In the genomic region with DNA sequence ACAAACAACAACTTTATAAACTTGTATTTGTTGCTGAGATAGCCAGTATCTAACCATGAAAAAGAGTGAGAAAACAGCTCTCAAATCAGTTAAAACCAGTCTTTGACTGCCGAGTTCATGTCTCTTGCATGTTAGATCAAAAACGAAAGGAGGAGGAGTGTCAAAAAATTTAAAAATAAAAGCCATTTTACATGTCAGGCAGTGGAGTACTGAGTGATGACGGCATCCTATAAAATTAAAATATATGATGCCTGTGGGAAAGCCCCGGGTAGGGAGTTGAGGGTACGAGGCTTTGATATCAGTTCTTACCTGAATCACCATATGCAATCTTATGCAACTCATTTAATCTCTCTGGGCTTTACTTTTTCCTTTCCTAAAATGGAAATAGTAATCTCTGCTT, we compare ENCODE assay signal across 9 cellular contexts.
DNase-seq lines count a peak whose midpoint lies in the region; ATAC-seq and TF ChIP-seq lines count a peak whose summit lies in the region.
"Had no signal": no experiment of that assay in that cellular context is flagged by ENCODE, and none has a peak within 500 bp of the region (broad histone marks: within the 10 kb centered on the region; RNA-seq: fewer than 3 reads in every experiment).

No MANE protein-coding gene starts in this region.

- POLR2A ChIA-PET in activated CD4-positive, alpha-beta memory T cell treated with anti-CD3 and anti-CD28 coated beads, Interleukin-2, amount 10 ng/mL, durations not matched to agents 7 days and 5 days (lab: Charles Lee), result interaction anchor here (1.0 to 21.4 kb wide), 6 partner anchors 17 to 179 kb away, joined by 3 to 884 read pairs (median 70); no protein-coding TSS in a partner anchor

- TF ChIP-seq POLR2A in gastroesophageal sphincter (IDR thresholded peaks at IDR 0.05), result no peak
- TF ChIP-seq POLR2A in lower leg skin (IDR thresholded peaks at IDR 0.05), result no peak

- DNase-seq in stimulated activated CD4-positive, alpha-beta T cell treated with anti-CD3 and anti-CD28 coated beads, Interleukin-4, amount 100 ng/mL, for 24 hours, result peak; percentile 71
- no peak for DNase-seq in stimulated activated CD4-positive, alpha-beta T cell treated with anti-CD3 and anti-CD28 coated beads, Interleukin-4, amount 100 ng/mL, for 1 hour
- DNase-seq in activated CD4-positive, alpha-beta memory T cell treated with anti-CD3 and anti-CD28 coated beads, Interleukin-2, amount 10 ng/mL, durations not matched to agents 7 days and 5 days, result no peak
- DNase-seq in germinal center (ENCODE audit: low spot score), result peak; percentile 57
- DNase-seq in NCI-H526 treated with DMSO at 0.1 percent for 48 hours (lab: John Stamatoyannopoulos, UW), result no peak
- no peak for DNase-seq in lower leg skin (ENCODE audit: low spot score in 2 of 2)
- DNase-seq in coronary artery (ENCODE audit: low spot score), result no peak

- CTCF ChIA-PET in activated CD4-positive, alpha-beta memory T cell treated with anti-CD3 and anti-CD28 coated beads, Interleukin-2, amount 10 ng/mL, durations not matched to agents 7 days and 5 days (lab: Charles Lee), result interaction anchor here (1.1 to 2.9 kb wide), 5 partner anchors 9 to 180 kb away, joined by 3 to 11 read pairs (median 4); no protein-coding TSS in a partner anchor

- TF ChIP-seq CTCF in gastroesophageal sphincter (IDR thresholded peaks at IDR 0.05) (no peak), lower leg skin (IDR thresholded peaks at IDR 0.05) (no peak), coronary artery (IDR thresholded peaks at IDR 0.05) (no peak)

- H3K4me1 Mint-ChIP-seq in activated CD4-positive, alpha-beta memory T cell treated with anti-CD3 and anti-CD28 coated beads, Interleukin-2, amount 10 ng/mL, durations not matched to agents 7 days and 5 days, result peaks cover 99% of the 10 kb centered on the region

- ATAC-seq in gastroesophageal sphincter, result no peak
- ATAC-seq: Panc1 had no signal

- peaks cover 0 to 91% (median 33%) of the 10 kb centered on the region in 3 donors for H3K4me1 ChIP-seq in gastroesophageal sphincter

- H3K27me3 ChIP-seq in gastroesophageal sphincter, result no peaks in the 10 kb centered on the region

- peak overlapping the region; percentile 38 for H3K4me3 Mint-ChIP-seq in activated CD4-positive, alpha-beta memory T cell treated with anti-CD3 and anti-CD28 coated beads, Interleukin-2, amount 10 ng/mL, durations not matched to agents 7 days and 5 days

- no peak for TF ChIP-seq EP300 in gastroesophageal sphincter (IDR thresholded peaks at IDR 0.05)

- H3K27me3 Mint-ChIP-seq in activated CD4-positive, alpha-beta memory T cell treated with anti-CD3 and anti-CD28 coated beads, Interleukin-2, amount 10 ng/mL, durations not matched to agents 7 days and 5 days, result no peaks in the 10 kb centered on the region

- no peak overlapping the region for H3K27ac ChIP-seq in gastroesophageal sphincter
- no peak overlapping the region for H3K27ac ChIP-seq in coronary artery

- H3K36me3 ChIP-seq in gastroesophageal sphincter, result peaks cover 0 to 29% of the 10 kb centered on the region in 2 donors

- no peak overlapping the region for H3K4me3 ChIP-seq in gastroesophageal sphincter
- H3K4me3 ChIP-seq in lower leg skin (ENCODE audit: low read depth, poor library complexity, severe bottlenecking), result no peak overlapping the region
- no peak overlapping the region for H3K4me3 ChIP-seq in coronary artery

- intact Hi-C loops in lower leg skin (cut with DNase I; ENCODE audit: low total_unique reads), result no loop called here

- H3K27ac Mint-ChIP-seq in activated CD4-positive, alpha-beta memory T cell treated with anti-CD3 and anti-CD28 coated beads, Interleukin-2, amount 10 ng/mL, durations not matched to agents 7 days and 5 days, result peak overlapping the region; percentile 80

- H3K9me3 ChIP-seq in gastroesophageal sphincter, result no peaks in the 10 kb centered on the region

- WGBS in gastroesophageal sphincter (ENCODE audit: low coverage in 1 of 2), 2 donors, result 75 to 90% methylated on average over 5 of the region's 5 CpGs
- 67 to 76% methylated on average over 5 of the region's 5 CpGs for WGBS in lower leg skin, 2 donors

- H3K9me3 Mint-ChIP-seq in activated CD4-positive, alpha-beta memory T cell treated with anti-CD3 and anti-CD28 coated beads, Interleukin-2, amount 10 ng/mL, durations not matched to agents 7 days and 5 days, result no peaks in the 10 kb centered on the region

- peaks cover 98% of the 10 kb centered on the region for H3K36me3 Mint-ChIP-seq in activated CD4-positive, alpha-beta memory T cell treated with anti-CD3 and anti-CD28 coated beads, Interleukin-2, amount 10 ng/mL, durations not matched to agents 7 days and 5 days (ENCODE audit: low read depth)

Comparison
In these comparisons a context has a peak if more than half of its experiments do, and no peak if none do; other contexts are left out.
1. DNase-seq: peak in stimulated activated CD4-positive, alpha-beta T cell treated with anti-CD3 and anti-CD28 coated beads, Interleukin-4, amount 100 ng/mL, for 24 hours (single experiment) and germinal center (single experiment); none in stimulated activated CD4-positive, alpha-beta T cell treated with anti-CD3 and anti-CD28 coated beads, Interleukin-4, amount 100 ng/mL, for 1 hour (single experiment), activated CD4-positive, alpha-beta memory T cell treated with anti-CD3 and anti-CD28 coated beads, Interleukin-2, amount 10 ng/mL, durations not matched to agents 7 days and 5 days (single experiment), NCI-H526 treated with DMSO at 0.1 percent for 48 hours (single experiment), lower leg skin (0 of 2) and coronary artery (single experiment).